ENCODE assay signal across 16 cellular contexts in genomic region chr5:41629897-41630296, GRCh38.
DNase-seq lines count a peak whose midpoint lies in the region; ATAC-seq lines count a peak whose summit lies in the region.
"Had no signal": no experiment of that assay in that cellular context is flagged by ENCODE, and none has a peak within 500 bp of the region (broad histone marks: within the 10 kb centered on the region; RNA-seq: fewer than 3 reads in every experiment).

No MANE protein-coding gene starts in this region.

- DNase-seq in DMS53 (lab: John Stamatoyannopoulos, UW) (peak; percentile 16), DMS53 treated with DMSO at 0.1 percent for 48 hours (lab: John Stamatoyannopoulos, UW; ENCODE audit: unreplicated experiment) (no peak), Ammon's horn (ENCODE audit: low spot score) (peak; percentile 5), NCI-H1930 (lab: John Stamatoyannopoulos, UW) (peak; percentile 30 to 45), cerebellar cortex (ENCODE audit: low spot score) (peak; percentile 8), cerebellum (ENCODE audit: low spot score) (no peak), HT-29 (ENCODE audit: low spot score) (no peak)
- DNase-seq: AML-193; C1 segment of cervical spinal cord; Calu3; CD4-positive, alpha-beta T cell; DMS 273 treated with DMSO at 0.1 percent for 48 hours; DMS79 treated with DMSO at 0.1 percent for 48 hours; EL; GDM1 had no signal

- ATAC-seq in GM19463 (IDR thresholded peaks at IDR 0.05; ENCODE audit: unreplicated experiment): no peak

Comparison
In these comparisons a context has a peak if more than half of its experiments do, and no peak if none do; other contexts are left out.
1. DNase-seq: peak in DMS53 (single experiment), Ammon's horn (single experiment), NCI-H1930 (2 of 2) and cerebellar cortex (single experiment); none in DMS53 treated with DMSO at 0.1 percent for 48 hours (single experiment), cerebellum (single experiment) and HT-29 (single experiment).